Comparison of ENCODE assay signal across 8 cellular contexts in genomic region chr1:8873506-8874229, GRCh38. TPM values are rescaled to one million over a fixed set of nuclear protein-coding genes. Genes with fewer than 3 reads are reported as not detected.
DNase-seq lines count a peak whose midpoint lies in the region; ATAC-seq and TF ChIP-seq lines count a peak whose summit lies in the region.

No MANE protein-coding gene starts in this region.

- no peaks in the 10 kb centered on the region for H4K20me1 ChIP-seq in fibroblast of lung (ENCODE audit: control insufficient read depth, extremely low read depth, insufficient read depth, low read length)

- peak overlapping the region; percentile 94 to 97 for H3K4me3 ChIP-seq in Panc1 (ENCODE audit: low read depth in 2 of 2, low read length in 2 of 2)
- peak overlapping the region in 2 of 4 experiments; percentile 5 to 37 for H3K4me3 ChIP-seq in fibroblast of lung (replicated peaks in 1 of 4; ENCODE audit: control extremely low read depth in 1 of 4, insufficient read depth in 1 of 4, low read depth in 3 of 4, low read length in 4 of 4)

- H2AFZ ChIP-seq in fibroblast of lung (ENCODE audit: low read length): no peak overlapping the region

- H3K27me3 Mint-ChIP-seq in activated T-cell treated with anti-CD3 and anti-CD28 coated beads, Interleukin-2, amount 50 U/mL, for 72 hours (ENCODE audit: low read depth): no peaks in the 10 kb centered on the region
- no peaks in the 10 kb centered on the region for H3K27me3 Mint-ChIP-seq in nephron (ENCODE audit: low read depth)
- no peaks in the 10 kb centered on the region for H3K27me3 Mint-ChIP-seq in stimulated activated naive CD8-positive, alpha-beta T cell treated with anti-CD3 and anti-CD28 coated beads, Interleukin-15, Interleukin-2, amounts not matched to agents 100 ng/mL and 50 ng/mL, for 24 hours

- in situ Hi-C loops in Panc1 (cut with HindIII; ENCODE audit: low pct_unique_long_range_greater_than_20kb, low sequenced_read_pairs): no loop called here

- H3K9me3 Mint-ChIP-seq in activated T-cell treated with anti-CD3 and anti-CD28 coated beads, Interleukin-2, amount 50 U/mL, for 72 hours: no peaks in the 10 kb centered on the region
- no peaks in the 10 kb centered on the region for H3K9me3 Mint-ChIP-seq in nephron
- no peaks in the 10 kb centered on the region for H3K9me3 Mint-ChIP-seq in stimulated activated naive CD8-positive, alpha-beta T cell treated with anti-CD3 and anti-CD28 coated beads, Interleukin-15, Interleukin-2, amounts not matched to agents 100 ng/mL and 50 ng/mL, for 24 hours

- peaks cover 53 to 67% of the 10 kb centered on the region in 2 donors for H3K36me3 Mint-ChIP-seq in activated T-cell treated with anti-CD3 and anti-CD28 coated beads, Interleukin-2, amount 50 U/mL, for 72 hours (ENCODE audit: insufficient read depth in 2 of 2)
- peaks cover 72% of the 10 kb centered on the region for H3K36me3 Mint-ChIP-seq in nephron (ENCODE audit: low read depth)
- peaks cover 95% of the 10 kb centered on the region for H3K36me3 Mint-ChIP-seq in stimulated activated naive CD8-positive, alpha-beta T cell treated with anti-CD3 and anti-CD28 coated beads, Interleukin-15, Interleukin-2, amounts not matched to agents 100 ng/mL and 50 ng/mL, for 24 hours (ENCODE audit: low read depth)

- H3K27me3 ChIP-seq in Panc1 (ENCODE audit: control insufficient read depth, insufficient read depth, low read length) (no peaks in the 10 kb centered on the region), fibroblast of lung (ENCODE audit: control insufficient read depth, insufficient read depth, low read length) (no peaks in the 10 kb centered on the region)

- peak overlapping the region; percentile 82 to 87 for H3K4me3 Mint-ChIP-seq in activated T-cell treated with anti-CD3 and anti-CD28 coated beads, Interleukin-2, amount 50 U/mL, for 72 hours
- H3K4me3 Mint-ChIP-seq in nephron: peak overlapping the region; percentile 25 to 46 (median 36)
- H3K4me3 Mint-ChIP-seq in stimulated activated naive CD8-positive, alpha-beta T cell treated with anti-CD3 and anti-CD28 coated beads, Interleukin-15, Interleukin-2, amounts not matched to agents 100 ng/mL and 50 ng/mL, for 24 hours: peak overlapping the region; percentile 98

- no peak overlapping the region for H3K9ac ChIP-seq in fibroblast of lung (ENCODE audit: insufficient read depth, low read length)

- peak overlapping the region; percentile 100 for H3K27ac ChIP-seq in Panc1 (ENCODE audit: low read length)
- H3K27ac ChIP-seq in fibroblast of lung (ENCODE audit: insufficient read depth, low read length): peak overlapping the region; percentile 38

- CTCF ChIA-PET in Panc1 (lab: Charles Lee): no interaction called here

- H3K9me3 ChIP-seq in Panc1 (ENCODE audit: control insufficient read depth, insufficient read depth, low read depth, low read length) (no peaks in the 10 kb centered on the region), fibroblast of lung (ENCODE audit: control insufficient read depth, insufficient read depth, low read depth, low read length) (no peaks in the 10 kb centered on the region)

- H3K36me3 ChIP-seq in Panc1 (ENCODE audit: control insufficient read depth, insufficient read depth, low read length) (peaks cover 62% of the 10 kb centered on the region), fibroblast of lung (ENCODE audit: control insufficient read depth, insufficient read depth, low read length) (peaks cover 33% of the 10 kb centered on the region)

- peaks cover 69% of the 10 kb centered on the region for H3K4me1 ChIP-seq in Panc1 (ENCODE audit: control insufficient read depth, insufficient read depth, low read length)
- H3K4me1 ChIP-seq in fibroblast of lung (ENCODE audit: control insufficient read depth, extremely low read depth, insufficient read depth, low read length): peaks cover 26% of the 10 kb centered on the region

- ATAC-seq in Panc1 (peak; percentile 75), GM21825 (IDR thresholded peaks at IDR 0.05; ENCODE audit: unreplicated experiment) (no peak)
- ATAC-seq in activated T-cell treated with anti-CD3 and anti-CD28 coated beads, Interleukin-2, amount 50 U/mL, for 72 hours (replicated peaks in 1 of 2): peak; percentile 43 to 63

- intact Hi-C loops in Panc1 (cut with micrococcal nuclease; ENCODE audit: unreplicated experiment): no loop called here

- TF ChIP-seq CTCF in Panc1 (IDR thresholded peaks at IDR 0.05): no peak
- no peak for TF ChIP-seq CTCF in fibroblast of lung (conservative IDR thresholded peaks at IDR 0.05 in 1 of 2, IDR thresholded peaks at IDR 0.05 in 1 of 2; ENCODE audit: low read depth in 1 of 2, low read length in 2 of 2)
- TF ChIP-seq CTCF in nephron (IDR thresholded peaks at IDR 0.05; ENCODE audit: unreplicated experiment in 3 of 3): no peak

- H3K4me1 Mint-ChIP-seq in activated T-cell treated with anti-CD3 and anti-CD28 coated beads, Interleukin-2, amount 50 U/mL, for 72 hours (ENCODE audit: low read depth): peaks cover 76% of the 10 kb centered on the region
- peaks cover 63% of the 10 kb centered on the region for H3K4me1 Mint-ChIP-seq in nephron
- H3K4me1 Mint-ChIP-seq in stimulated activated naive CD8-positive, alpha-beta T cell treated with anti-CD3 and anti-CD28 coated beads, Interleukin-15, Interleukin-2, amounts not matched to agents 100 ng/mL and 50 ng/mL, for 24 hours (ENCODE audit: low read depth): peaks cover 77% of the 10 kb centered on the region

- peak overlapping the region; percentile 17 for H3K4me2 ChIP-seq in fibroblast of lung (ENCODE audit: extremely low read depth, insufficient read depth, low read length)

- BruUV-seq in Panc1 (replicated peaks; lab: Mats Ljungman, UMichigan): no TSS peak

- H3K27ac Mint-ChIP-seq in activated T-cell treated with anti-CD3 and anti-CD28 coated beads, Interleukin-2, amount 50 U/mL, for 72 hours: peak overlapping the region; percentile 97
- peak overlapping the region; percentile 46 to 79 (median 62) for H3K27ac Mint-ChIP-seq in nephron
- H3K27ac Mint-ChIP-seq in stimulated activated naive CD8-positive, alpha-beta T cell treated with anti-CD3 and anti-CD28 coated beads, Interleukin-15, Interleukin-2, amounts not matched to agents 100 ng/mL and 50 ng/mL, for 24 hours: peak overlapping the region; percentile 100

- DNase-seq in GM03348 (ENCODE audit: low spot score) (peak; percentile 93), Panc1 (ENCODE audit: low read depth, low spot score) (peak; percentile 97), fibroblast of lung (ENCODE audit: low read depth in 2 of 2) (peak; percentile 97 to 99), NCI-H128 (lab: John Stamatoyannopoulos, UW; ENCODE audit: unreplicated experiment) (no peak)
- DNase-seq in activated T-cell treated with anti-CD3 and anti-CD28 coated beads, Interleukin-2, amount 50 U/mL, for 72 hours: peak; percentile 81 to 88

- peaks cover 86% of the 10 kb centered on the region for H3K79me2 ChIP-seq in fibroblast of lung (ENCODE audit: control insufficient read depth, insufficient read depth, low read length)

- POLR2A ChIA-PET in Panc1 (lab: Charles Lee): interaction anchor here (0.6 to 0.8 kb wide), 2 partner anchors 8 to 10 kb away, joined by 3 to 7 read pairs; no protein-coding TSS in a partner anchor

RNA-seq across cellular contexts. Expression of gene ENO1, which starts 4.8 kb away (rescaled TPM):
- total RNA-seq in Panc1 (2021; ENCODE audit: unreplicated experiment) (2,480 TPM), fibroblast of lung (963 and 971 TPM in 2 replicates)
- polyA plus RNA-seq in Panc1 (2012; ENCODE audit: insufficient read length): 3,248 TPM
- total RNA-seq in activated T-cell treated with anti-CD3 and anti-CD28 coated beads, Interleukin-2, amount 50 U/mL, for 72 hours: 1,000 to 10,000 TPM; 1,803 to 1,841 TPM
- 1,177 and 1,629 TPM in 2 replicates for polyA plus RNA-seq in fibroblast of lung
- 1,392 and 2,021 TPM in 2 replicates for polyA plus RNA-seq in fibroblast of lung (2012)
- polyA minus RNA-seq in fibroblast of lung (ENCODE audit: low replicate concordance): 1,769 and 2,224 TPM in 2 replicates

RNA-seq across cellular contexts. Expression of gene RERE, which starts 56.2 kb away (rescaled TPM):
- total RNA-seq in Panc1 (2021; ENCODE audit: unreplicated experiment) (217 TPM), fibroblast of lung (45.7 and 51.0 TPM in 2 replicates)
- polyA plus RNA-seq in Panc1 (2012; ENCODE audit: insufficient read length): 196 TPM
- 100 to 1,000 TPM in 1 of 2 donors, 10 to 100 TPM in 1; 98.7 to 105 TPM for total RNA-seq in activated T-cell treated with anti-CD3 and anti-CD28 coated beads, Interleukin-2, amount 50 U/mL, for 72 hours
- polyA plus RNA-seq in fibroblast of lung: 3.7 and 5.8 TPM in 2 replicates
- polyA plus RNA-seq in fibroblast of lung (2012): 39.9 and 56.9 TPM in 2 replicates
- polyA minus RNA-seq in fibroblast of lung (ENCODE audit: low replicate concordance): 79.4 and 89.4 TPM in 2 replicates

Comparison
In these comparisons a context has a peak if more than half of its experiments do, and no peak if none do; other contexts are left out.
1. H3K4me3 Mint-ChIP-seq: peak in every context shown above with its lines; median percentile 98 in stimulated activated naive CD8-positive, alpha-beta T cell treated with anti-CD3 and anti-CD28 coated beads, Interleukin-15, Interleukin-2, amounts not matched to agents 100 ng/mL and 50 ng/mL, for 24 hours; 84 in activated T-cell treated with anti-CD3 and anti-CD28 coated beads, Interleukin-2, amount 50 U/mL, for 72 hours; 36 in nephron.